In the genomic region with DNA sequence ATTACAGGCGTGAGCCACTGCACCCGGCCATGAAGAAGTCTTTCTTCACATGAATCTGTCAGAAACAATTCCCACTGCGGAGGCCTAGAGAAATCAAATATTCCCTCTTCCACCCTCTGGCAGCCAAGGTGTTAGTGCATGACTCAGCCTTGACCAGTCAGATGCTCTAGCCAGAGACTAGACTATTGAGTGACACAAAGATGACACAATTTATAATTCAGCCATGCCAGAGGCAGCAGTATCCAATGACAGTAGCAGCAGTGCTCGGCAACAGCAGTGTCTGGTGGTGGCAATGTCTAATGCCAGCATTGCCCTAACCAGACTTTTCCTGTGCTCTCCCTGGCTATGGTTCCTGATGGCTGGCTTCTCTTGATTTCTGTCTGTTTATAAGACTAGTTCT, we compare ENCODE assay signal across 1 cellular context.
TF ChIP-seq lines count a peak whose summit lies in the region.

No MANE protein-coding gene starts in this region.

TF ChIP-seq in A549, 52 proteins besides CTCF, POLR2A, EP300 and RAD21 (continued from another document):
- TF ChIP-seq, protein P1, sequence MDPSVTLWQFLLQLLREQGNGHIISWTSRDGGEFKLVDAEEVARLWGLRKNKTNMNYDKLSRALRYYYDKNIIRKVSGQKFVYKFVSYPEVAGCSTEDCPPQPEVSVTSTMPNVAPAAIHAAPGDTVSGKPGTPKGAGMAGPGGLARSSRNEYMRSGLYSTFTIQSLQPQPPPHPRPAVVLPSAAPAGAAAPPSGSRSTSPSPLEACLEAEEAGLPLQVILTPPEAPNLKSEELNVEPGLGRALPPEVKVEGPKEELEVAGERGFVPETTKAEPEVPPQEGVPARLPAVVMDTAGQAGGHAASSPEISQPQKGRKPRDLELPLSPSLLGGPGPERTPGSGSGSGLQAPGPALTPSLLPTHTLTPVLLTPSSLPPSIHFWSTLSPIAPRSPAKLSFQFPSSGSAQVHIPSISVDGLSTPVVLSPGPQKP (IDR thresholded peaks at IDR 0.05; ENCODE audit: low read depth, low read length), result no peak
- TF ChIP-seq, protein P2, sequence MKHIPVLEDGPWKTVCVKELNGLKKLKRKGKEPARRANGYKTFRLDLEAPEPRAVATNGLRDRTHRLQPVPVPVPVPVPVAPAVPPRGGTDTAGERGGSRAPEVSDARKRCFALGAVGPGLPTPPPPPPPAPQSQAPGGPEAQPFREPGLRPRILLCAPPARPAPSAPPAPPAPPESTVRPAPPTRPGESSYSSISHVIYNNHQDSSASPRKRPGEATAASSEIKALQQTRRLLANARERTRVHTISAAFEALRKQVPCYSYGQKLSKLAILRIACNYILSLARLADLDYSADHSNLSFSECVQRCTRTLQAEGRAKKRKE (CRISPR knock-in tag; IDR thresholded peaks at IDR 0.05; ENCODE audit: low read depth), result no peak
- TF ChIP-seq, protein P3, sequence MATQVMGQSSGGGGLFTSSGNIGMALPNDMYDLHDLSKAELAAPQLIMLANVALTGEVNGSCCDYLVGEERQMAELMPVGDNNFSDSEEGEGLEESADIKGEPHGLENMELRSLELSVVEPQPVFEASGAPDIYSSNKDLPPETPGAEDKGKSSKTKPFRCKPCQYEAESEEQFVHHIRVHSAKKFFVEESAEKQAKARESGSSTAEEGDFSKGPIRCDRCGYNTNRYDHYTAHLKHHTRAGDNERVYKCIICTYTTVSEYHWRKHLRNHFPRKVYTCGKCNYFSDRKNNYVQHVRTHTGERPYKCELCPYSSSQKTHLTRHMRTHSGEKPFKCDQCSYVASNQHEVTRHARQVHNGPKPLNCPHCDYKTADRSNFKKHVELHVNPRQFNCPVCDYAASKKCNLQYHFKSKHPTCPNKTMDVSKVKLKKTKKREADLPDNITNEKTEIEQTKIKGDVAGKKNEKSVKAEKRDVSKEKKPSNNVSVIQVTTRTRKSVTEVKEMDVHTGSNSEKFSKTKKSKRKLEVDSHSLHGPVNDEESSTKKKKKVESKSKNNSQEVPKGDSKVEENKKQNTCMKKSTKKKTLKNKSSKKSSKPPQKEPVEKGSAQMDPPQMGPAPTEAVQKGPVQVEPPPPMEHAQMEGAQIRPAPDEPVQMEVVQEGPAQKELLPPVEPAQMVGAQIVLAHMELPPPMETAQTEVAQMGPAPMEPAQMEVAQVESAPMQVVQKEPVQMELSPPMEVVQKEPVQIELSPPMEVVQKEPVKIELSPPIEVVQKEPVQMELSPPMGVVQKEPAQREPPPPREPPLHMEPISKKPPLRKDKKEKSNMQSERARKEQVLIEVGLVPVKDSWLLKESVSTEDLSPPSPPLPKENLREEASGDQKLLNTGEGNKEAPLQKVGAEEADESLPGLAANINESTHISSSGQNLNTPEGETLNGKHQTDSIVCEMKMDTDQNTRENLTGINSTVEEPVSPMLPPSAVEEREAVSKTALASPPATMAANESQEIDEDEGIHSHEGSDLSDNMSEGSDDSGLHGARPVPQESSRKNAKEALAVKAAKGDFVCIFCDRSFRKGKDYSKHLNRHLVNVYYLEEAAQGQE (IDR thresholded peaks at IDR 0.05), result no peak
- no peak for TF ChIP-seq POLR2AphosphoS2 (conservative IDR thresholded peaks at IDR 0.05; ENCODE audit: low read length)
- TF ChIP-seq GATA3 (IDR thresholded peaks at IDR 0.05; ENCODE audit: borderline replicate concordance), result no peak
- no peak for TF ChIP-seq ZC3H11A (IDR thresholded peaks at IDR 0.05)
- TF ChIP-seq NR3C1 (IDR thresholded peaks at IDR 0.05), result no peak
- peak in 1 of 2 experiments; percentile 25; a peak in 1 of 4 replicates for TF ChIP-seq CEBPB (IDR thresholded peaks at IDR 0.05)
